1 cellular context compared by ENCODE assay signal in the genomic region with DNA sequence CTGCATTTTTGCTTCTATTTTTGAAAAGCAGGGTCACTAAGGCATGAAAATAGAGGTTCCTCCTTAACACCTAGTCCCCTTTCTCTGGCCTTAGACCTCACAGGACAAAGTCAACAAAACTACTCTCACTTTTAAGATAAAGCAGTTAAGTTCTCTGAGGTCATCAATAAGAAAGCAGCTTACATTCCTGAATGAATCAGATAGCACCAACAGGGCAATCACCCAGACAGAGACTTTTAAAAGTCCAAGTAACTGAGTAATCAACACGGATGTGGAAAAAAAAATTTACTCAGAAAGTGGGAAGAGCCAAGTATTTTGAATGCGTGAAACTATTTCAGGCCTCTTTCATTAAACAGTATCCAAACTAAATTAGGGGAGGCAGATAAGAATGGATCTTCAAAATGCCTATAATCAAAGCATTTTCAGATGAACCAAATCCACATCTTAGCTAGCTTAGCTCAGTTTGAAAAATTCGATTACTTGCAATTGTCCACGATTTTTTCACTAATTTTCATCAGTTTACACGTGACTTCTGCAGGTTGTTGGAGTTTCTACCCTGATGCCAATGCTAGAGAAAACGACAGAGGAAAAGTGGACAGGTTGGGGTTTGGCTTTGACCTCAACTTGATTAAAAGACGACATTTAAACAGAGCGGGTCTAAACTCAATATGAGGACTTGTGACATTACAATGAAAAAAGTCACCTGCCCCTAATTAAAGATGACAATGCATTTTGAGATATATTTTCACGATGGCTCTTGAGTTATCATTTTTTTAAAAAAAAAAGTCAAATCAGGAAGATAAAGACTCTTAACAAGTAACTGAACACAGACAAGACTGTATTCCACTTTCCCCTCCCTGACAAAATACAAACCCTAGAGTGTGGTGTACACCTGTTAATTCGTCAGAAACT.
TF ChIP-seq lines count a peak whose summit lies in the region.

No MANE protein-coding gene starts in this region.

TF ChIP-seq in H1, 55 proteins besides CTCF, POLR2A, EP300 and RAD21:
- TF ChIP-seq, protein P1, sequence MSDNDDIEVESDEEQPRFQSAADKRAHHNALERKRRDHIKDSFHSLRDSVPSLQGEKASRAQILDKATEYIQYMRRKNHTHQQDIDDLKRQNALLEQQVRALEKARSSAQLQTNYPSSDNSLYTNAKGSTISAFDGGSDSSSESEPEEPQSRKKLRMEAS (IDR thresholded peaks at IDR 0.05) = no peak
- no peak for TF ChIP-seq SRF (IDR thresholded peaks at IDR 0.05; ENCODE audit: low read depth, low read length)
- no peak for TF ChIP-seq SP4 (IDR thresholded peaks at IDR 0.05; ENCODE audit: low read length)
- no peak for TF ChIP-seq SIN3A (conservative IDR thresholded peaks at IDR 0.05 in 1 of 2, IDR thresholded peaks at IDR 0.05 in 1 of 2; ENCODE audit: low read depth in 1 of 2, low read length in 2 of 2)
- TF ChIP-seq CHD2 (IDR thresholded peaks at IDR 0.05; ENCODE audit: low read length) = no peak
- no peak for TF ChIP-seq YY1 (IDR thresholded peaks at IDR 0.05; ENCODE audit: low read depth, low read length)
- no peak for TF ChIP-seq TEAD4 (IDR thresholded peaks at IDR 0.05; ENCODE audit: low read depth, low read length)
- no peak for TF ChIP-seq BCL11A (IDR thresholded peaks at IDR 0.05; ENCODE audit: low read depth in 2 of 2, low read length in 2 of 2)
- TF ChIP-seq, protein P2, sequence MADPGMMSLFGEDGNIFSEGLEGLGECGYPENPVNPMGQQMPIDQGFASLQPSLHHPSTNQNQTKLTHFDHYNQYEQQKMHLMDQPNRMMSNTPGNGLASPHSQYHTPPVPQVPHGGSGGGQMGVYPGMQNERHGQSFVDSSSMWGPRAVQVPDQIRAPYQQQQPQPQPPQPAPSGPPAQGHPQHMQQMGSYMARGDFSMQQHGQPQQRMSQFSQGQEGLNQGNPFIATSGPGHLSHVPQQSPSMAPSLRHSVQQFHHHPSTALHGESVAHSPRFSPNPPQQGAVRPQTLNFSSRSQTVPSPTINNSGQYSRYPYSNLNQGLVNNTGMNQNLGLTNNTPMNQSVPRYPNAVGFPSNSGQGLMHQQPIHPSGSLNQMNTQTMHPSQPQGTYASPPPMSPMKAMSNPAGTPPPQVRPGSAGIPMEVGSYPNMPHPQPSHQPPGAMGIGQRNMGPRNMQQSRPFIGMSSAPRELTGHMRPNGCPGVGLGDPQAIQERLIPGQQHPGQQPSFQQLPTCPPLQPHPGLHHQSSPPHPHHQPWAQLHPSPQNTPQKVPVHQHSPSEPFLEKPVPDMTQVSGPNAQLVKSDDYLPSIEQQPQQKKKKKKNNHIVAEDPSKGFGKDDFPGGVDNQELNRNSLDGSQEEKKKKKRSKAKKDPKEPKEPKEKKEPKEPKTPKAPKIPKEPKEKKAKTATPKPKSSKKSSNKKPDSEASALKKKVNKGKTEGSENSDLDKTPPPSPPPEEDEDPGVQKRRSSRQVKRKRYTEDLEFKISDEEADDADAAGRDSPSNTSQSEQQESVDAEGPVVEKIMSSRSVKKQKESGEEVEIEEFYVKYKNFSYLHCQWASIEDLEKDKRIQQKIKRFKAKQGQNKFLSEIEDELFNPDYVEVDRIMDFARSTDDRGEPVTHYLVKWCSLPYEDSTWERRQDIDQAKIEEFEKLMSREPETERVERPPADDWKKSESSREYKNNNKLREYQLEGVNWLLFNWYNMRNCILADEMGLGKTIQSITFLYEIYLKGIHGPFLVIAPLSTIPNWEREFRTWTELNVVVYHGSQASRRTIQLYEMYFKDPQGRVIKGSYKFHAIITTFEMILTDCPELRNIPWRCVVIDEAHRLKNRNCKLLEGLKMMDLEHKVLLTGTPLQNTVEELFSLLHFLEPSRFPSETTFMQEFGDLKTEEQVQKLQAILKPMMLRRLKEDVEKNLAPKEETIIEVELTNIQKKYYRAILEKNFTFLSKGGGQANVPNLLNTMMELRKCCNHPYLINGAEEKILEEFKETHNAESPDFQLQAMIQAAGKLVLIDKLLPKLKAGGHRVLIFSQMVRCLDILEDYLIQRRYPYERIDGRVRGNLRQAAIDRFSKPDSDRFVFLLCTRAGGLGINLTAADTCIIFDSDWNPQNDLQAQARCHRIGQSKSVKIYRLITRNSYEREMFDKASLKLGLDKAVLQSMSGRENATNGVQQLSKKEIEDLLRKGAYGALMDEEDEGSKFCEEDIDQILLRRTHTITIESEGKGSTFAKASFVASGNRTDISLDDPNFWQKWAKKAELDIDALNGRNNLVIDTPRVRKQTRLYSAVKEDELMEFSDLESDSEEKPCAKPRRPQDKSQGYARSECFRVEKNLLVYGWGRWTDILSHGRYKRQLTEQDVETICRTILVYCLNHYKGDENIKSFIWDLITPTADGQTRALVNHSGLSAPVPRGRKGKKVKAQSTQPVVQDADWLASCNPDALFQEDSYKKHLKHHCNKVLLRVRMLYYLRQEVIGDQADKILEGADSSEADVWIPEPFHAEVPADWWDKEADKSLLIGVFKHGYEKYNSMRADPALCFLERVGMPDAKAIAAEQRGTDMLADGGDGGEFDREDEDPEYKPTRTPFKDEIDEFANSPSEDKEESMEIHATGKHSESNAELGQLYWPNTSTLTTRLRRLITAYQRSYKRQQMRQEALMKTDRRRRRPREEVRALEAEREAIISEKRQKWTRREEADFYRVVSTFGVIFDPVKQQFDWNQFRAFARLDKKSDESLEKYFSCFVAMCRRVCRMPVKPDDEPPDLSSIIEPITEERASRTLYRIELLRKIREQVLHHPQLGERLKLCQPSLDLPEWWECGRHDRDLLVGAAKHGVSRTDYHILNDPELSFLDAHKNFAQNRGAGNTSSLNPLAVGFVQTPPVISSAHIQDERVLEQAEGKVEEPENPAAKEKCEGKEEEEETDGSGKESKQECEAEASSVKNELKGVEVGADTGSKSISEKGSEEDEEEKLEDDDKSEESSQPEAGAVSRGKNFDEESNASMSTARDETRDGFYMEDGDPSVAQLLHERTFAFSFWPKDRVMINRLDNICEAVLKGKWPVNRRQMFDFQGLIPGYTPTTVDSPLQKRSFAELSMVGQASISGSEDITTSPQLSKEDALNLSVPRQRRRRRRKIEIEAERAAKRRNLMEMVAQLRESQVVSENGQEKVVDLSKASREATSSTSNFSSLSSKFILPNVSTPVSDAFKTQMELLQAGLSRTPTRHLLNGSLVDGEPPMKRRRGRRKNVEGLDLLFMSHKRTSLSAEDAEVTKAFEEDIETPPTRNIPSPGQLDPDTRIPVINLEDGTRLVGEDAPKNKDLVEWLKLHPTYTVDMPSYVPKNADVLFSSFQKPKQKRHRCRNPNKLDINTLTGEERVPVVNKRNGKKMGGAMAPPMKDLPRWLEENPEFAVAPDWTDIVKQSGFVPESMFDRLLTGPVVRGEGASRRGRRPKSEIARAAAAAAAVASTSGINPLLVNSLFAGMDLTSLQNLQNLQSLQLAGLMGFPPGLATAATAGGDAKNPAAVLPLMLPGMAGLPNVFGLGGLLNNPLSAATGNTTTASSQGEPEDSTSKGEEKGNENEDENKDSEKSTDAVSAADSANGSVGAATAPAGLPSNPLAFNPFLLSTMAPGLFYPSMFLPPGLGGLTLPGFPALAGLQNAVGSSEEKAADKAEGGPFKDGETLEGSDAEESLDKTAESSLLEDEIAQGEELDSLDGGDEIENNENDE (IDR thresholded peaks at IDR 0.05; ENCODE audit: insufficient replicate concordance, low read length) = no peak
- no peak for TF ChIP-seq EGR1 (IDR thresholded peaks at IDR 0.05; ENCODE audit: borderline replicate concordance, low read depth, low read length)
- TF ChIP-seq, protein P3, sequence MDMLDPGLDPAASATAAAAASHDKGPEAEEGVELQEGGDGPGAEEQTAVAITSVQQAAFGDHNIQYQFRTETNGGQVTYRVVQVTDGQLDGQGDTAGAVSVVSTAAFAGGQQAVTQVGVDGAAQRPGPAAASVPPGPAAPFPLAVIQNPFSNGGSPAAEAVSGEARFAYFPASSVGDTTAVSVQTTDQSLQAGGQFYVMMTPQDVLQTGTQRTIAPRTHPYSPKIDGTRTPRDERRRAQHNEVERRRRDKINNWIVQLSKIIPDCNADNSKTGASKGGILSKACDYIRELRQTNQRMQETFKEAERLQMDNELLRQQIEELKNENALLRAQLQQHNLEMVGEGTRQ (IDR thresholded peaks at IDR 0.05; ENCODE audit: low read length) = no peak
- TF ChIP-seq MAFK (IDR thresholded peaks at IDR 0.05; ENCODE audit: low read depth, low read length) = no peak
- TF ChIP-seq, protein P4, sequence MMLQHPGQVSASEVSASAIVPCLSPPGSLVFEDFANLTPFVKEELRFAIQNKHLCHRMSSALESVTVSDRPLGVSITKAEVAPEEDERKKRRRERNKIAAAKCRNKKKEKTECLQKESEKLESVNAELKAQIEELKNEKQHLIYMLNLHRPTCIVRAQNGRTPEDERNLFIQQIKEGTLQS (IDR thresholded peaks at IDR 0.05; ENCODE audit: insufficient read depth, low read depth, low read length) = no peak
- no peak for TF ChIP-seq TCF12 (IDR thresholded peaks at IDR 0.05; ENCODE audit: low read depth, low read length)
- TF ChIP-seq SP2 (IDR thresholded peaks at IDR 0.05; ENCODE audit: low read length) = no peak
- TF ChIP-seq JUN (IDR thresholded peaks at IDR 0.05; ENCODE audit: low read depth, low read length) = no peak
- TF ChIP-seq RFX5 (IDR thresholded peaks at IDR 0.05; ENCODE audit: borderline replicate concordance, low read depth, low read length) = no peak
- TF ChIP-seq SIRT6 (IDR thresholded peaks at IDR 0.05; ENCODE audit: low read length) = no peak
- no peak for TF ChIP-seq FOSL1 (IDR thresholded peaks at IDR 0.05; ENCODE audit: insufficient read depth, low read depth, low read length)
TF ChIP-seq in H1: peak in this region for 0.
